Comparison of ENCODE assay signal across 27 cellular contexts in genomic region chr1:167322483-167322882, GRCh38.
"Had no signal": no experiment of that assay in that cellular context is flagged by ENCODE, and none has a peak within 500 bp of the region (broad histone marks: within the 10 kb centered on the region; RNA-seq: fewer than 3 reads in every experiment).

No MANE protein-coding gene starts in this region.

- H3K27ac ChIP-seq: hepatocyte, lower lobe of right lung, ovary, sigmoid colon, spleen, tibial nerve, uterus had no signal

- H3K36me3 ChIP-seq: lower lobe of right lung, ovary, uterus had no signal

- H3K27me3 Mint-ChIP-seq: naive B cell; progenitor cell of endocrine pancreas; stimulated activated naive CD8-positive, alpha-beta T cell treated with anti-CD3 and anti-CD28 coated beads, Interleukin-15, Interleukin-2, amounts not matched to agents 100 ng/mL and 50 ng/mL, for 24 hours; type B pancreatic cell had no signal

- FAIRE-seq: keratinocyte, small intestine had no signal

- H3K79me2 ChIP-seq: hepatocyte had no signal

- H2AFZ ChIP-seq: hepatocyte had no signal

- H3K27ac Mint-ChIP-seq: mesothelial cell of epicardium; natural killer cell; progenitor cell of endocrine pancreas; stimulated activated effector memory CD8-positive, alpha-beta T cell treated with anti-CD3 and anti-CD28 coated beads, Interleukin-12 subunit alpha, Interleukin-12 subunit beta, amount 100 ng/mL, for 72 hours; stimulated activated naive CD8-positive, alpha-beta T cell treated with anti-CD3 and anti-CD28 coated beads, Interleukin-15, Interleukin-2, amounts not matched to agents 100 ng/mL and 50 ng/mL, for 24 hours; type B pancreatic cell had no signal

- ATAC-seq: left cardiac atrium; left lobe of liver; left ventricle myocardium superior; lower lobe of right lung; natural killer cell; right cardiac atrium; stimulated activated effector memory CD8-positive, alpha-beta T cell treated with anti-CD3 and anti-CD28 coated beads, Interleukin-12 subunit alpha, Interleukin-12 subunit beta, amount 100 ng/mL, for 72 hours had no signal

- H3K4me1 Mint-ChIP-seq: mesothelial cell of epicardium; natural killer cell; stimulated activated effector memory CD8-positive, alpha-beta T cell treated with anti-CD3 and anti-CD28 coated beads, Interleukin-12 subunit alpha, Interleukin-12 subunit beta, amount 100 ng/mL, for 72 hours had no signal

- H3K4me2 ChIP-seq: hepatocyte had no signal

- H3K4me3 Mint-ChIP-seq: mesothelial cell of epicardium; naive B cell; natural killer cell; stimulated activated effector memory CD8-positive, alpha-beta T cell treated with anti-CD3 and anti-CD28 coated beads, Interleukin-12 subunit alpha, Interleukin-12 subunit beta, amount 100 ng/mL, for 72 hours; stimulated activated naive CD8-positive, alpha-beta T cell treated with anti-CD3 and anti-CD28 coated beads, Interleukin-15, Interleukin-2, amounts not matched to agents 100 ng/mL and 50 ng/mL, for 24 hours; type B pancreatic cell had no signal

- H3K4me3 ChIP-seq: hepatocyte, lower lobe of right lung, ovary, sigmoid colon, spleen, tibial nerve, uterus had no signal

- H3K27me3 ChIP-seq: hepatocyte, ovary, sigmoid colon, spleen, tibial nerve, uterus had no signal

- DNase-seq: kidney glomerular epithelial cell; left cardiac atrium; left ventricle myocardium superior; lower lobe of right lung; mammary epithelial cell; mesenchymal stem cell; naive B cell; natural killer cell; ovary; retina; right cardiac atrium; sigmoid colon; small intestine; spleen; stimulated activated CD4-positive, alpha-beta T cell treated with anti-CD3 and anti-CD28 coated beads, Interleukin-4, amount 100 ng/mL, for 24 hours; stimulated activated naive CD4-positive, alpha-beta T cell; substantia nigra; uterus had no signal

- H3K4me1 ChIP-seq: lower lobe of right lung, sigmoid colon, uterus had no signal
